In the genomic region with DNA sequence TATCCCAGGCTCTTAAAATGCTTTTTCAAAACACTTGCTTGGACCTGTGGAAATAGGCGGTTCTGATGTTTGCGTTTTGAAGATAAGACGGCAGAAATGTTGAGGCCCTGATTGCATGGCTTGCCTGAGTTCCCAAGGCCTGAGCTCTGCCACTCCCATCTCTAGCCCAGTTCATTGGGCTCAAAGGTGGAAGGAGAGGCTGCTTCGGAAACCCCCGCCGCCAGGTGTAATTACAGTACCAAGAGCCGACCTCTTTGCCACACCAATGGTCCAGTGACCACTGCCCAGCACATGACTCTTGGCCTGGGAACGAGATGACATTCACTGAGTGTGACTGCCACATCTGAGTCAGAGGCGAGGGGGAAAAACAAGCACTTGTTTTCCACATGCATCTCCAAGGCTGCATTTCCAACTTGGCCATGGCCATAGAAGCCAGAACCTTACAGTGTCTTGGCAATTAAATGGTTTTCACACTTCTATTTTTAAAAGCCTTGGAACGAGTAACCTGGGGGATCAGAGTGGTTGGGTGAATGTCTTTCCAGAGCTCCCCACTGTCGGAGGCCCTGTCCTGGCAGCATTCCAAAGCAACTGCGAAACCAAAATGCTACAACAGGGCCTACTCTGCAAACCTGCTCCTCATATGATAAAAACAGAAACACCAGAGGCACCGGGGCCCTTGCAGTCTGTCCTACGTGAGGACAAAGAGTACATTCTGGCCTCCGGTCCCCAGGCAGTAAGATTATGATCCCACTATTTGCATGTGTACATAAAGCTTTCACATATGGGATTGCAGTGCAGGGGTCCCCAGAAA, we compare ENCODE assay signal across 1 cellular context.
TF ChIP-seq lines count a peak whose summit lies in the region.

No MANE protein-coding gene starts in this region.

TF ChIP-seq in K562, 482 proteins besides CTCF, POLR2A, EP300 and RAD21 (continued from another document and continues in another):
- TF ChIP-seq, protein P1, sequence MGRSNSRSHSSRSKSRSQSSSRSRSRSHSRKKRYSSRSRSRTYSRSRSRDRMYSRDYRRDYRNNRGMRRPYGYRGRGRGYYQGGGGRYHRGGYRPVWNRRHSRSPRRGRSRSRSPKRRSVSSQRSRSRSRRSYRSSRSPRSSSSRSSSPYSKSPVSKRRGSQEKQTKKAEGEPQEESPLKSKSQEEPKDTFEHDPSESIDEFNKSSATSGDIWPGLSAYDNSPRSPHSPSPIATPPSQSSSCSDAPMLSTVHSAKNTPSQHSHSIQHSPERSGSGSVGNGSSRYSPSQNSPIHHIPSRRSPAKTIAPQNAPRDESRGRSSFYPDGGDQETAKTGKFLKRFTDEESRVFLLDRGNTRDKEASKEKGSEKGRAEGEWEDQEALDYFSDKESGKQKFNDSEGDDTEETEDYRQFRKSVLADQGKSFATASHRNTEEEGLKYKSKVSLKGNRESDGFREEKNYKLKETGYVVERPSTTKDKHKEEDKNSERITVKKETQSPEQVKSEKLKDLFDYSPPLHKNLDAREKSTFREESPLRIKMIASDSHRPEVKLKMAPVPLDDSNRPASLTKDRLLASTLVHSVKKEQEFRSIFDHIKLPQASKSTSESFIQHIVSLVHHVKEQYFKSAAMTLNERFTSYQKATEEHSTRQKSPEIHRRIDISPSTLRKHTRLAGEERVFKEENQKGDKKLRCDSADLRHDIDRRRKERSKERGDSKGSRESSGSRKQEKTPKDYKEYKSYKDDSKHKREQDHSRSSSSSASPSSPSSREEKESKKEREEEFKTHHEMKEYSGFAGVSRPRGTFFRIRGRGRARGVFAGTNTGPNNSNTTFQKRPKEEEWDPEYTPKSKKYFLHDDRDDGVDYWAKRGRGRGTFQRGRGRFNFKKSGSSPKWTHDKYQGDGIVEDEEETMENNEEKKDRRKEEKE (IDR thresholded peaks at IDR 0.05; ENCODE audit: borderline replicate concordance in 1 of 2, control insufficient read depth in 1 of 2, low read depth in 2 of 2, low read length in 1 of 2) = no peak
- peak in 1 of 2 experiments; percentile 44; a peak in 1 of 4 replicates for TF ChIP-seq HDAC1 (IDR thresholded peaks at IDR 0.05)
- no peak for TF ChIP-seq PHF8 (IDR thresholded peaks at IDR 0.05; ENCODE audit: borderline replicate concordance, low read length)
- TF ChIP-seq, protein P2, sequence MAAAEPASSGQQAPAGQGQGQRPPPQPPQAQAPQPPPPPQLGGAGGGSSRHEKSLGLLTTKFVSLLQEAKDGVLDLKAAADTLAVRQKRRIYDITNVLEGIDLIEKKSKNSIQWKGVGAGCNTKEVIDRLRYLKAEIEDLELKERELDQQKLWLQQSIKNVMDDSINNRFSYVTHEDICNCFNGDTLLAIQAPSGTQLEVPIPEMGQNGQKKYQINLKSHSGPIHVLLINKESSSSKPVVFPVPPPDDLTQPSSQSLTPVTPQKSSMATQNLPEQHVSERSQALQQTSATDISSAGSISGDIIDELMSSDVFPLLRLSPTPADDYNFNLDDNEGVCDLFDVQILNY (CRISPR knock-in tag; IDR thresholded peaks at IDR 0.05) = no peak
- TF ChIP-seq, protein P3, sequence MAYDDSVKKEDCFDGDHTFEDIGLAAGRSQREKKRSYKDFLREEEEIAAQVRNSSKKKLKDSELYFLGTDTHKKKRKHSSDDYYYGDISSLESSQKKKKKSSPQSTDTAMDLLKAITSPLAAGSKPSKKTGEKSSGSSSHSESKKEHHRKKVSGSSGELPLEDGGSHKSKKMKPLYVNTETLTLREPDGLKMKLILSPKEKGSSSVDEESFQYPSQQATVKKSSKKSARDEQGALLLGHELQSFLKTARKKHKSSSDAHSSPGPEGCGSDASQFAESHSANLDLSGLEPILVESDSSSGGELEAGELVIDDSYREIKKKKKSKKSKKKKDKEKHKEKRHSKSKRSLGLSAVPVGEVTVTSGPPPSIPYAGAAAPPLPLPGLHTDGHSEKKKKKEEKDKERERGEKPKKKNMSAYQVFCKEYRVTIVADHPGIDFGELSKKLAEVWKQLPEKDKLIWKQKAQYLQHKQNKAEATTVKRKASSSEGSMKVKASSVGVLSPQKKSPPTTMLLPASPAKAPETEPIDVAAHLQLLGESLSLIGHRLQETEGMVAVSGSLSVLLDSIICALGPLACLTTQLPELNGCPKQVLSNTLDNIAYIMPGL (CRISPR knock-in tag; IDR thresholded peaks at IDR 0.05) = no peak
- peak; percentile 9 to 38; a peak in 2 of 4 replicates for TF ChIP-seq FOXK2 (conservative IDR thresholded peaks at IDR 0.05 in 1 of 2, IDR thresholded peaks at IDR 0.05 in 1 of 2; ENCODE audit: low read depth in 2 of 2)
- no peak for TF ChIP-seq OTX1 (CRISPR knock-in tag; IDR thresholded peaks at IDR 0.05)
- TF ChIP-seq, protein P4, sequence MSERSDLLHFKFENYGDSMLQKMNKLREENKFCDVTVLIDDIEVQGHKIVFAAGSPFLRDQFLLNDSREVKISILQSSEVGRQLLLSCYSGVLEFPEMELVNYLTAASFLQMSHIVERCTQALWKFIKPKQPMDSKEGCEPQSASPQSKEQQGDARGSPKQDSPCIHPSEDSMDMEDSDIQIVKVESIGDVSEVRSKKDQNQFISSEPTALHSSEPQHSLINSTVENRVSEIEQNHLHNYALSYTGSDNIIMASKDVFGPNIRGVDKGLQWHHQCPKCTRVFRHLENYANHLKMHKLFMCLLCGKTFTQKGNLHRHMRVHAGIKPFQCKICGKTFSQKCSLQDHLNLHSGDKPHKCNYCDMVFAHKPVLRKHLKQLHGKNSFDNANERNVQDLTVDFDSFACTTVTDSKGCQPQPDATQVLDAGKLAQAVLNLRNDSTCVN (CRISPR knock-in tag; IDR thresholded peaks at IDR 0.05) = no peak
- TF ChIP-seq PCBP1 (IDR thresholded peaks at IDR 0.05; ENCODE audit: low read depth, low read length, poor library complexity, severe bottlenecking) = no peak
- TF ChIP-seq, protein P5, sequence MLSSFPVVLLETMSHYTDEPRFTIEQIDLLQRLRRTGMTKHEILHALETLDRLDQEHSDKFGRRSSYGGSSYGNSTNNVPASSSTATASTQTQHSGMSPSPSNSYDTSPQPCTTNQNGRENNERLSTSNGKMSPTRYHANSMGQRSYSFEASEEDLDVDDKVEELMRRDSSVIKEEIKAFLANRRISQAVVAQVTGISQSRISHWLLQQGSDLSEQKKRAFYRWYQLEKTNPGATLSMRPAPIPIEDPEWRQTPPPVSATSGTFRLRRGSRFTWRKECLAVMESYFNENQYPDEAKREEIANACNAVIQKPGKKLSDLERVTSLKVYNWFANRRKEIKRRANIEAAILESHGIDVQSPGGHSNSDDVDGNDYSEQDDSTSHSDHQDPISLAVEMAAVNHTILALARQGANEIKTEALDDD (IDR thresholded peaks at IDR 0.05) = no peak
- peak; percentile 57; the same call in 1 of the 2 replicates for TF ChIP-seq HDAC8 (tag; IDR thresholded peaks at IDR 0.05)
- TF ChIP-seq U2AF2 (optimal IDR thresholded peaks at IDR 0.05; ENCODE audit: low read depth, low read length) = no peak
- TF ChIP-seq, protein P6, sequence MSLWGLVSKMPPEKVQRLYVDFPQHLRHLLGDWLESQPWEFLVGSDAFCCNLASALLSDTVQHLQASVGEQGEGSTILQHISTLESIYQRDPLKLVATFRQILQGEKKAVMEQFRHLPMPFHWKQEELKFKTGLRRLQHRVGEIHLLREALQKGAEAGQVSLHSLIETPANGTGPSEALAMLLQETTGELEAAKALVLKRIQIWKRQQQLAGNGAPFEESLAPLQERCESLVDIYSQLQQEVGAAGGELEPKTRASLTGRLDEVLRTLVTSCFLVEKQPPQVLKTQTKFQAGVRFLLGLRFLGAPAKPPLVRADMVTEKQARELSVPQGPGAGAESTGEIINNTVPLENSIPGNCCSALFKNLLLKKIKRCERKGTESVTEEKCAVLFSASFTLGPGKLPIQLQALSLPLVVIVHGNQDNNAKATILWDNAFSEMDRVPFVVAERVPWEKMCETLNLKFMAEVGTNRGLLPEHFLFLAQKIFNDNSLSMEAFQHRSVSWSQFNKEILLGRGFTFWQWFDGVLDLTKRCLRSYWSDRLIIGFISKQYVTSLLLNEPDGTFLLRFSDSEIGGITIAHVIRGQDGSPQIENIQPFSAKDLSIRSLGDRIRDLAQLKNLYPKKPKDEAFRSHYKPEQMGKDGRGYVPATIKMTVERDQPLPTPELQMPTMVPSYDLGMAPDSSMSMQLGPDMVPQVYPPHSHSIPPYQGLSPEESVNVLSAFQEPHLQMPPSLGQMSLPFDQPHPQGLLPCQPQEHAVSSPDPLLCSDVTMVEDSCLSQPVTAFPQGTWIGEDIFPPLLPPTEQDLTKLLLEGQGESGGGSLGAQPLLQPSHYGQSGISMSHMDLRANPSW (CRISPR knock-in tag; IDR thresholded peaks at IDR 0.05) = no peak
- no peak for TF ChIP-seq EZH2 (IDR thresholded peaks at IDR 0.05; ENCODE audit: borderline replicate concordance, low read depth, low read length)
- TF ChIP-seq, protein P7, sequence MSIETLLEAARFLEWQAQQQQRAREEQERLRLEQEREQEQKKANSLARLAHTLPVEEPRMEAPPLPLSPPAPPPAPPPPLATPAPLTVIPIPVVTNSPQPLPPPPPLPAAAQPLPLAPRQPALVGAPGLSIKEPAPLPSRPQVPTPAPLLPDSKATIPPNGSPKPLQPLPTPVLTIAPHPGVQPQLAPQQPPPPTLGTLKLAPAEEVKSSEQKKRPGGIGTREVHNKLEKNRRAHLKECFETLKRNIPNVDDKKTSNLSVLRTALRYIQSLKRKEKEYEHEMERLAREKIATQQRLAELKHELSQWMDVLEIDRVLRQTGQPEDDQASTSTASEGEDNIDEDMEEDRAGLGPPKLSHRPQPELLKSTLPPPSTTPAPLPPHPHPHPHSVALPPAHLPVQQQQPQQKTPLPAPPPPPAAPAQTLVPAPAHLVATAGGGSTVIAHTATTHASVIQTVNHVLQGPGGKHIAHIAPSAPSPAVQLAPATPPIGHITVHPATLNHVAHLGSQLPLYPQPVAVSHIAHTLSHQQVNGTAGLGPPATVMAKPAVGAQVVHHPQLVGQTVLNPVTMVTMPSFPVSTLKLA (conservative IDR thresholded peaks at IDR 0.05) = peak in 1 of 2 experiments; percentile 12; a peak in 1 of 4 replicates
- TF ChIP-seq SRSF3 (IDR thresholded peaks at IDR 0.05; ENCODE audit: insufficient read depth, low read length) = no peak
- TF ChIP-seq NCOR1 (IDR thresholded peaks at IDR 0.05) = no peak
- TF ChIP-seq PPARD (CRISPR knock-in tag; IDR thresholded peaks at IDR 0.05) = no peak
- no peak for TF ChIP-seq GTF2F1 (IDR thresholded peaks at IDR 0.05; ENCODE audit: low read depth, low read length)
- no peak for TF ChIP-seq JUNB (CRISPR knock-in tag; conservative IDR thresholded peaks at IDR 0.05)
- no peak for TF ChIP-seq ZNF830 (CRISPR knock-in tag; IDR thresholded peaks at IDR 0.05)
- TF ChIP-seq RFX1 (IDR thresholded peaks at IDR 0.05) = no peak
- TF ChIP-seq GATA2 (CRISPR knock-in tag; IDR thresholded peaks at IDR 0.05) = 0 out of 2 replicates have a peak, but pooled peaks have one; percentile 10
- no peak for TF ChIP-seq KDM2B (CRISPR knock-in tag; IDR thresholded peaks at IDR 0.05)
- no peak for TF ChIP-seq NR2C2 (CRISPR knock-in tag; IDR thresholded peaks at IDR 0.05)
- no peak for TF ChIP-seq NR2C2 (tag; IDR thresholded peaks at IDR 0.05)
- TF ChIP-seq EGR1 (conservative IDR thresholded peaks at IDR 0.05) = no peak
- TF ChIP-seq ZNF696 (CRISPR knock-in tag; conservative IDR thresholded peaks at IDR 0.05) = no peak
- TF ChIP-seq L3MBTL2 (IDR thresholded peaks at IDR 0.05) = peak; percentile 80
- 0 out of 4 replicates have a peak, but pooled peaks of 1 of the 2 experiments have one; percentile 14 for TF ChIP-seq NRF1 (conservative IDR thresholded peaks at IDR 0.05 in 1 of 2, IDR thresholded peaks at IDR 0.05 in 1 of 2)
- TF ChIP-seq MECOM (CRISPR knock-in tag; IDR thresholded peaks at IDR 0.05) = no peak
- TF ChIP-seq ERF (CRISPR knock-in tag; IDR thresholded peaks at IDR 0.05) = no peak
- TF ChIP-seq TCF3 (CRISPR knock-in tag; IDR thresholded peaks at IDR 0.05) = peak; percentile 54; the same call in 1 of the 2 replicates
- TF ChIP-seq RCOR1 (IDR thresholded peaks at IDR 0.05; ENCODE audit: borderline replicate concordance in 1 of 2, low read depth in 2 of 2, low read length in 2 of 2) = peak; percentile 19 to 77; a peak in 2 of 4 replicates
- no peak for TF ChIP-seq POLR2G (IDR thresholded peaks at IDR 0.05; ENCODE audit: low read depth, low read length)
- no peak for TF ChIP-seq BMI1 (IDR thresholded peaks at IDR 0.05; ENCODE audit: low read length)
- TF ChIP-seq TAF15 (IDR thresholded peaks at IDR 0.05; ENCODE audit: low read depth, low read length) = no peak
- no peak for TF ChIP-seq MEIS2 (IDR thresholded peaks at IDR 0.05; ENCODE audit: partially characterized antibody)
- no peak for TF ChIP-seq SLC30A9 (CRISPR knock-in tag; IDR thresholded peaks at IDR 0.05)
- TF ChIP-seq RBM39 (optimal IDR thresholded peaks at IDR 0.05; ENCODE audit: low read depth, low read length) = no peak
- TF ChIP-seq HOXB6 (CRISPR knock-in tag; IDR thresholded peaks at IDR 0.05; ENCODE audit: borderline replicate concordance) = no peak
- no peak for TF ChIP-seq SRF (CRISPR knock-in tag; IDR thresholded peaks at IDR 0.05)
- TF ChIP-seq, protein P8, sequence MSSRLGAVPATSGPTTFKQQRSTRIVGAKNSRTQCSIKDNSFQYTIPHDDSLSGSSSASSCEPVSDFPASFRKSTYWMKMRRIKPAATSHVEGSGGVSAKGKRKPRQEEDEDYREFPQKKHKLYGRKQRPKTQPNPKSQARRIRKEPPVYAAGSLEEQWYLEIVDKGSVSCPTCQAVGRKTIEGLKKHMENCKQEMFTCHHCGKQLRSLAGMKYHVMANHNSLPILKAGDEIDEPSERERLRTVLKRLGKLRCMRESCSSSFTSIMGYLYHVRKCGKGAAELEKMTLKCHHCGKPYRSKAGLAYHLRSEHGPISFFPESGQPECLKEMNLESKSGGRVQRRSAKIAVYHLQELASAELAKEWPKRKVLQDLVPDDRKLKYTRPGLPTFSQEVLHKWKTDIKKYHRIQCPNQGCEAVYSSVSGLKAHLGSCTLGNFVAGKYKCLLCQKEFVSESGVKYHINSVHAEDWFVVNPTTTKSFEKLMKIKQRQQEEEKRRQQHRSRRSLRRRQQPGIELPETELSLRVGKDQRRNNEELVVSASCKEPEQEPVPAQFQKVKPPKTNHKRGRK (tag; IDR thresholded peaks at IDR 0.05) = no peak
- TF ChIP-seq CHCHD3 (CRISPR knock-in tag; IDR thresholded peaks at IDR 0.05) = no peak
- TF ChIP-seq POLR2AphosphoS2 (IDR thresholded peaks at IDR 0.05; ENCODE audit: low read length) = no peak
- no peak for TF ChIP-seq SUPT5H (IDR thresholded peaks at IDR 0.05)
- TF ChIP-seq, protein P9, sequence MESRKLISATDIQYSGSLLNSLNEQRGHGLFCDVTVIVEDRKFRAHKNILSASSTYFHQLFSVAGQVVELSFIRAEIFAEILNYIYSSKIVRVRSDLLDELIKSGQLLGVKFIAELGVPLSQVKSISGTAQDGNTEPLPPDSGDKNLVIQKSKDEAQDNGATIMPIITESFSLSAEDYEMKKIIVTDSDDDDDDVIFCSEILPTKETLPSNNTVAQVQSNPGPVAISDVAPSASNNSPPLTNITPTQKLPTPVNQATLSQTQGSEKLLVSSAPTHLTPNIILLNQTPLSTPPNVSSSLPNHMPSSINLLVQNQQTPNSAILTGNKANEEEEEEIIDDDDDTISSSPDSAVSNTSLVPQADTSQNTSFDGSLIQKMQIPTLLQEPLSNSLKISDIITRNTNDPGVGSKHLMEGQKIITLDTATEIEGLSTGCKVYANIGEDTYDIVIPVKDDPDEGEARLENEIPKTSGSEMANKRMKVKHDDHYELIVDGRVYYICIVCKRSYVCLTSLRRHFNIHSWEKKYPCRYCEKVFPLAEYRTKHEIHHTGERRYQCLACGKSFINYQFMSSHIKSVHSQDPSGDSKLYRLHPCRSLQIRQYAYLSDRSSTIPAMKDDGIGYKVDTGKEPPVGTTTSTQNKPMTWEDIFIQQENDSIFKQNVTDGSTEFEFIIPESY (CRISPR knock-in tag; IDR thresholded peaks at IDR 0.05) = no peak
